11 cellular contexts compared by ENCODE assay signal in genomic region chr7:139753079-139753692, GRCh38. TPM values are rescaled to one million over a fixed set of nuclear protein-coding genes. Genes with fewer than 3 reads are reported as not detected.
DNase-seq lines count a peak whose midpoint lies in the region; ATAC-seq and TF ChIP-seq lines count a peak whose summit lies in the region.
"Had no signal": no experiment of that assay in that cellular context is flagged by ENCODE, and none has a peak within 500 bp of the region (broad histone marks: within the 10 kb centered on the region; RNA-seq: fewer than 3 reads in every experiment).

No MANE protein-coding gene starts in this region.

- no peak for TF ChIP-seq EP300 in stomach (IDR thresholded peaks at IDR 0.05)

- H3K27me3 ChIP-seq in H7 (ENCODE audit: control insufficient read depth, insufficient read depth, low read length) (no peaks in the 10 kb centered on the region), PC-3 (ENCODE audit: low read length) (no peaks in the 10 kb centered on the region), foreskin keratinocyte (no peaks in the 10 kb centered on the region), stomach (no peaks in the 10 kb centered on the region)
- H3K27me3 ChIP-seq: testis had no signal

- no peaks in the 10 kb centered on the region for H3K9me3 Mint-ChIP-seq in progenitor cell of endocrine pancreas (ENCODE audit: low read depth)
- H3K9me3 Mint-ChIP-seq: activated T-cell treated with anti-CD3 and anti-CD28 coated beads, Interleukin-2, amount 50 U/mL, for 4 hours had no signal

- H3K27ac ChIP-seq in PC-3 (ENCODE audit: low read length) = peak overlapping the region; percentile 51
- H3K27ac ChIP-seq in foreskin keratinocyte = no peak overlapping the region
- peak overlapping the region in 1 of 5 donors; percentile 5 for H3K27ac ChIP-seq in stomach
- H3K27ac ChIP-seq: testis had no signal

- TF ChIP-seq CTCF in PC-3 (conservative IDR thresholded peaks at IDR 0.05; ENCODE audit: low read depth, low read length) (peak; percentile 42; the same call in 1 of the 2 replicates), foreskin keratinocyte (conservative IDR thresholded peaks at IDR 0.05) (peak; percentile 14), progenitor cell of endocrine pancreas (IDR thresholded peaks at IDR 0.05; ENCODE audit: unreplicated experiment) (peak; percentile 42), stomach (IDR thresholded peaks at IDR 0.05) (peak in 1 of 7 experiments; percentile 14)

- CTCF ChIA-PET in PC-3 (lab: Charles Lee) = interaction anchor here (0.5 to 1.0 kb wide), 5 partner anchors 28 to 130 kb away, joined by 3 to 11 read pairs (median 4); no protein-coding TSS in a partner anchor

- POLR2A ChIA-PET in PC-3 (lab: Charles Lee; ENCODE audit: unreplicated experiment) = no interaction called here

- intact Hi-C loops in PC-3 (cut with micrococcal nuclease) = loop anchor here (2.0 kb wide), 1 partner anchor 18 kb away; no protein-coding TSS in a partner anchor
- intact Hi-C loops in stomach (cut with DNase I; ENCODE audit: low total_unique reads) = no loop called here

- H3K4me1 Mint-ChIP-seq in progenitor cell of endocrine pancreas (ENCODE audit: low read depth) = peaks cover 33% of the 10 kb centered on the region

- H3K4me1 ChIP-seq in PC-3 (ENCODE audit: insufficient read depth, low read length) = peaks cover 22% of the 10 kb centered on the region
- no peaks in the 10 kb centered on the region for H3K4me1 ChIP-seq in foreskin keratinocyte
- peaks cover 22 to 69% (median 44%) of the 10 kb centered on the region in 4 donors for H3K4me1 ChIP-seq in stomach

- no peak overlapping the region for H3K4me3 Mint-ChIP-seq in progenitor cell of endocrine pancreas (ENCODE audit: low read depth)
- H3K4me3 Mint-ChIP-seq: activated T-cell treated with anti-CD3 and anti-CD28 coated beads, Interleukin-2, amount 50 U/mL, for 4 hours had no signal

- H3K36me3 Mint-ChIP-seq in progenitor cell of endocrine pancreas (ENCODE audit: insufficient read depth) = peaks cover 2% of the 10 kb centered on the region

- H3K4me3 ChIP-seq in H7 (ENCODE audit: insufficient read depth, low read depth, low read length) = no peak overlapping the region
- no peak overlapping the region for H3K4me3 ChIP-seq in PC-3 (ENCODE audit: low read length)
- H3K4me3 ChIP-seq in stomach = no peak overlapping the region
- H3K4me3 ChIP-seq: testis had no signal

- H3K9me3 ChIP-seq in PC-3 (ENCODE audit: low read length) (no peaks in the 10 kb centered on the region), stomach (no peaks in the 10 kb centered on the region)
- H3K9me3 ChIP-seq: testis had no signal

- no peak overlapping the region for H2AFZ ChIP-seq in PC-3 (ENCODE audit: low read length)

- H3K4me2 ChIP-seq in PC-3 (ENCODE audit: low read length) = peak overlapping the region; percentile 27

- no peak for TF ChIP-seq POLR2A in stomach (IDR thresholded peaks at IDR 0.05)

- no peaks in the 10 kb centered on the region for H3F3A ChIP-seq in PC-3 (ENCODE audit: low read length, unreplicated experiment)

- no peaks in the 10 kb centered on the region for H3K36me3 ChIP-seq in H7 (replicated peaks; ENCODE audit: control insufficient read depth, insufficient read depth, low read length)
- H3K36me3 ChIP-seq in PC-3 (ENCODE audit: low read depth, low read length) = peaks cover 33% of the 10 kb centered on the region; the same call in 1 of the 2 replicates
- peaks cover 0 to 13% (median 3%) of the 10 kb centered on the region in 4 donors for H3K36me3 ChIP-seq in stomach

- H3K27me3 Mint-ChIP-seq in progenitor cell of endocrine pancreas = no peaks in the 10 kb centered on the region

- H4K20me1 ChIP-seq in PC-3 (ENCODE audit: low read length) = peaks cover 84% of the 10 kb centered on the region

- peak; percentile 67 for ATAC-seq in PC-3
- ATAC-seq in foreskin keratinocyte = peak; percentile 44
- no peak for ATAC-seq in GM18502 (IDR thresholded peaks at IDR 0.05; ENCODE audit: poor library complexity, unreplicated experiment)

- DNase-seq in H7 = peak; percentile 69
- DNase-seq in PC-3 = peak; percentile 69
- no peak for DNase-seq in foreskin keratinocyte
- DNase-seq in progenitor cell of endocrine pancreas (ENCODE audit: low spot score, unreplicated experiment) = no peak
- DNase-seq in stimulated activated naive CD4-positive, alpha-beta T cell (lab: John Stamatoyannopoulos, UW) = no peak
- no peak for DNase-seq in NCI-H1105 (lab: John Stamatoyannopoulos, UW)
- DNase-seq in stomach = no peak
- DNase-seq: activated T-cell treated with anti-CD3 and anti-CD28 coated beads, Interleukin-2, amount 50 U/mL, for 4 hours; islet precursor cell; testis had no signal

- no peak overlapping the region for H3K9ac ChIP-seq in PC-3 (ENCODE audit: low read length)

- whole genome bisulfite sequencing in stomach, 5 donors = 63 to 72% (median 71%) methylated on average over 7 of the region's 7 CpGs

- H3K9me2 ChIP-seq in PC-3 (replicated peaks; ENCODE audit: low read length) = no peaks in the 10 kb centered on the region

- H3K27ac Mint-ChIP-seq in progenitor cell of endocrine pancreas = no peak overlapping the region

- BruUV-seq in PC-3 (replicated peaks; lab: Mats Ljungman, UMichigan) = no TSS peak

- H3K79me2 ChIP-seq in PC-3 (ENCODE audit: low read length) = peaks cover 99% of the 10 kb centered on the region

RNA-seq across cellular contexts. Expression of gene HIPK2, which starts 24.6 kb away (rescaled TPM):
- 8.6 and 9.1 TPM in 2 replicates for total RNA-seq in H7 (2014; rRNA removed; shearing (Covaris generic))
- 38.1 and 46.0 TPM in 2 replicates for total RNA-seq in PC-3 (2014; rRNA removed)
- total RNA-seq in foreskin keratinocyte = 17.7 and 20.1 TPM in 2 replicates
- 2.1 and 2.6 TPM in 2 replicates for polyA plus RNA-seq in foreskin keratinocyte
- 136 and 146 TPM in 2 replicates for total RNA-seq in progenitor cell of endocrine pancreas
- total RNA-seq in stomach = 100 to 1,000 TPM in 1 of 5 donors, 10 to 100 TPM in 3, 1 to 10 TPM in 1; 9.3 to 103 (median 60.7) TPM
- 10 to 100 TPM in 2 of 3 donors, 1 to 10 TPM in 1; 3.4 to 45.0 (median 10.7) TPM for polyA plus RNA-seq in stomach

Comparison
In these comparisons a context has a peak if more than half of its experiments do, and no peak if none do; other contexts are left out.
1. DNase-seq: peak in H7 (single experiment) and PC-3 (single experiment); none in foreskin keratinocyte (0 of 2), progenitor cell of endocrine pancreas (single experiment), stimulated activated naive CD4-positive, alpha-beta T cell (0 of 6), NCI-H1105 (single experiment) and stomach (single experiment).